In the genomic region with DNA sequence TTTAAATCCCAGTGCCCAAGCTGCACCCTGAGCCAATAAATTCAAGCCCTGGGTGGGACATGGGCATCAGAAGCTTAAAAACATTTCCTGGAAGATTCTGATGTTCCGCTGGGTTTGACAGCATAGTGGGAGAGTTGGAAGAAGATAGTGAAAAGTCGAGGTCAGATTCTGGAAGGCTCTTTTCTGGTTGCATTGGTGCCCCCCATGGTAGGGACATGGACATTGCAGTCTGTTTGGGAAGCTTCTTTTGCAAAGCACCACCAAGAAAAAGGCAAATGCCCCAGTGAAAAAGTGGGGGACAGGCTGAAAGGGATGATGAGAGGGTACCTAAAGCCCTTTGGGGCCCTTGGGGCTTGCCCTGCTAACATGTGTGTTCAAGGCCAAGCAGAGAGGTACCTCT, we compare ENCODE assay signal across 13 cellular contexts. TPM values are rescaled to one million over a fixed set of nuclear protein-coding genes. Genes with fewer than 3 reads are reported as not detected.
DNase-seq lines count a peak whose midpoint lies in the region; ATAC-seq, FAIRE-seq and TF ChIP-seq lines count a peak whose summit lies in the region.
"Had no signal": no experiment of that assay in that cellular context is flagged by ENCODE, and none has a peak within 500 bp of the region (broad histone marks: within the 10 kb centered on the region; RNA-seq: fewer than 3 reads in every experiment).

No MANE protein-coding gene starts in this region.

- H3K27ac ChIP-seq in PC-3 (ENCODE audit: low read length) (no peak overlapping the region), endothelial cell of umbilical vein (ENCODE audit: insufficient read depth, low read depth, low read length) (peak overlapping the region; percentile 85), osteoblast (ENCODE audit: low read depth, low read length) (no peak overlapping the region), esophagus muscularis mucosa (replicated peaks in 1 of 4) (no peak overlapping the region)
- H3K27ac ChIP-seq: SK-N-MC had no signal

- peak; percentile 44 for FAIRE-seq in endothelial cell of umbilical vein (lab: Jason Lieb, UNC)

- no peak for TF ChIP-seq POLR2A in endothelial cell of umbilical vein (IDR thresholded peaks at IDR 0.05; ENCODE audit: low read depth, low read length)
- no peak for TF ChIP-seq POLR2A in esophagus muscularis mucosa (IDR thresholded peaks at IDR 0.05; ENCODE audit: low read depth)

- BruUV-seq in PC-3 (replicated peaks; lab: Mats Ljungman, UMichigan), result no TSS peak
- no TSS peak for BruUV-seq in endothelial cell of umbilical vein (replicated peaks; lab: Mats Ljungman, UMichigan)

- 69% methylated on average over 2 of the region's 2 CpGs for WGBS in esophagus muscularis mucosa

- no peak overlapping the region for H3K4me2 ChIP-seq in PC-3 (ENCODE audit: low read length)
- H3K4me2 ChIP-seq in endothelial cell of umbilical vein (ENCODE audit: insufficient read depth, low read length), result peak overlapping the region; percentile 76
- H3K4me2 ChIP-seq in osteoblast (ENCODE audit: insufficient read depth, low read length), result no peak overlapping the region

- no peaks in the 10 kb centered on the region for H3F3A ChIP-seq in PC-3 (ENCODE audit: low read length, unreplicated experiment)

- no peak overlapping the region for H3K27ac Mint-ChIP-seq in activated T-helper 1 cell treated with anti-CD3 and anti-CD28 coated beads, Interleukin-12 subunit alpha, Interleukin-12 subunit beta, Interleukin-2, Interleukin-4 antibody, amounts not matched to agents 30 ng/mL and 10 ng/mL and 1 ng/mL, durations not matched to agents 14 hours and 24 hours and 36 hours
- H3K27ac Mint-ChIP-seq: activated naive CD4-positive, alpha-beta T cell treated with anti-CD3 and anti-CD28 coated beads, Interleukin-2, amount 50 U/mL, for 24 hours; stimulated activated naive CD8-positive, alpha-beta T cell treated with anti-CD3 and anti-CD28 coated beads, Interleukin-15, amount 100 ng/mL, for 72 hours had no signal

- no peak overlapping the region for H3K4me3 Mint-ChIP-seq in activated T-helper 1 cell treated with anti-CD3 and anti-CD28 coated beads, Interleukin-12 subunit alpha, Interleukin-12 subunit beta, Interleukin-2, Interleukin-4 antibody, amounts not matched to agents 30 ng/mL and 10 ng/mL and 1 ng/mL, durations not matched to agents 14 hours and 24 hours and 36 hours
- H3K4me3 Mint-ChIP-seq: activated naive CD4-positive, alpha-beta T cell treated with anti-CD3 and anti-CD28 coated beads, Interleukin-2, amount 50 U/mL, for 24 hours; stimulated activated naive CD8-positive, alpha-beta T cell treated with anti-CD3 and anti-CD28 coated beads, Interleukin-15, amount 100 ng/mL, for 72 hours had no signal

- H3K9me3 ChIP-seq in PC-3 (ENCODE audit: low read length), result no peaks in the 10 kb centered on the region
- no peaks in the 10 kb centered on the region for H3K9me3 ChIP-seq in endothelial cell of umbilical vein (replicated peaks; ENCODE audit: control insufficient read depth, insufficient read depth, low read length)
- H3K9me3 ChIP-seq in osteoblast (ENCODE audit: low read depth, low read length), result no peaks in the 10 kb centered on the region
- H3K9me3 ChIP-seq in esophagus muscularis mucosa, result no peaks in the 10 kb centered on the region

- dilution Hi-C loops in endothelial cell of umbilical vein (cut with MboI; ENCODE audit: extremely low pct_ligation_motif_present, low sequenced_read_pairs), result no loop called here

- H3K27me3 ChIP-seq in PC-3 (ENCODE audit: low read length) (no peaks in the 10 kb centered on the region), endothelial cell of umbilical vein (ENCODE audit: control insufficient read depth in 2 of 2, insufficient read depth in 2 of 2, low read length in 2 of 2) (no peaks in the 10 kb centered on the region), osteoblast (ENCODE audit: insufficient read depth, low read length) (peaks cover 17% of the 10 kb centered on the region), esophagus muscularis mucosa (no peaks in the 10 kb centered on the region)

- H2AFZ ChIP-seq in PC-3 (ENCODE audit: low read length) (no peak overlapping the region), endothelial cell of umbilical vein (ENCODE audit: low read depth, low read length) (no peak overlapping the region), osteoblast (ENCODE audit: low read length) (no peak overlapping the region)

- TF ChIP-seq CTCF in GM12864 (IDR thresholded peaks at IDR 0.05; ENCODE audit: low read depth, low read length, missing control alignments) (peak; percentile 33), PC-3 (conservative IDR thresholded peaks at IDR 0.05; ENCODE audit: low read depth, low read length) (peak; percentile 35; the same call in 1 of the 2 replicates), endothelial cell of umbilical vein (IDR thresholded peaks at IDR 0.05; ENCODE audit: extremely low read depth in 1 of 2, insufficient read depth in 1 of 2, low read depth in 1 of 2, low read length in 2 of 2) (peak; percentile 20 to 34), osteoblast (IDR thresholded peaks at IDR 0.05; ENCODE audit: extremely low read depth, low read depth, low read length) (peak; percentile 21), esophagus muscularis mucosa (IDR thresholded peaks at IDR 0.05) (no peak)

- DNase-seq in GM12864 (ENCODE audit: low read depth) (no peak), PC-3 (no peak), endothelial cell of umbilical vein (ENCODE audit: low read depth, low spot score) (peak; percentile 22), osteoblast (ENCODE audit: insufficient read length, low spot score, missing footprints) (no peak), esophagus muscularis mucosa (ENCODE audit: extremely low spot score) (no peak)
- no peak for DNase-seq in activated naive CD4-positive, alpha-beta T cell (lab: John Stamatoyannopoulos, UW)
- DNase-seq in activated T-helper 1 cell treated with anti-CD3 and anti-CD28 coated beads, Interleukin-12 subunit alpha, Interleukin-12 subunit beta, Interleukin-2, Interleukin-4 antibody, amounts not matched to agents 30 ng/mL and 10 ng/mL and 1 ng/mL, durations not matched to agents 14 hours and 24 hours and 36 hours (ENCODE audit: low spot score), result no peak
- DNase-seq: Kasumi-1; stimulated activated CD4-positive, alpha-beta T cell treated with anti-CD3 and anti-CD28 coated beads, Interleukin-1b, Interleukin-23, amount 100 ng/mL, for 48 hours; stimulated activated naive CD8-positive, alpha-beta T cell treated with anti-CD3 and anti-CD28 coated beads, Interleukin-15, amount 100 ng/mL, for 72 hours had no signal

- peaks cover 5% of the 10 kb centered on the region for H3K27me3 Mint-ChIP-seq in activated T-helper 1 cell treated with anti-CD3 and anti-CD28 coated beads, Interleukin-12 subunit alpha, Interleukin-12 subunit beta, Interleukin-2, Interleukin-4 antibody, amounts not matched to agents 30 ng/mL and 10 ng/mL and 1 ng/mL, durations not matched to agents 14 hours and 24 hours and 36 hours (ENCODE audit: insufficient read depth)
- H3K27me3 Mint-ChIP-seq: activated naive CD4-positive, alpha-beta T cell treated with anti-CD3 and anti-CD28 coated beads, Interleukin-2, amount 50 U/mL, for 24 hours; stimulated activated naive CD8-positive, alpha-beta T cell treated with anti-CD3 and anti-CD28 coated beads, Interleukin-15, amount 100 ng/mL, for 72 hours had no signal

- no peaks in the 10 kb centered on the region for H3K36me3 Mint-ChIP-seq in activated T-helper 1 cell treated with anti-CD3 and anti-CD28 coated beads, Interleukin-12 subunit alpha, Interleukin-12 subunit beta, Interleukin-2, Interleukin-4 antibody, amounts not matched to agents 30 ng/mL and 10 ng/mL and 1 ng/mL, durations not matched to agents 14 hours and 24 hours and 36 hours (ENCODE audit: low read depth)
- H3K36me3 Mint-ChIP-seq: activated naive CD4-positive, alpha-beta T cell treated with anti-CD3 and anti-CD28 coated beads, Interleukin-2, amount 50 U/mL, for 24 hours had no signal

- H3K4me1 Mint-ChIP-seq in activated T-helper 1 cell treated with anti-CD3 and anti-CD28 coated beads, Interleukin-12 subunit alpha, Interleukin-12 subunit beta, Interleukin-2, Interleukin-4 antibody, amounts not matched to agents 30 ng/mL and 10 ng/mL and 1 ng/mL, durations not matched to agents 14 hours and 24 hours and 36 hours (ENCODE audit: low read depth), result peaks cover under 1% of the 10 kb centered on the region
- H3K4me1 Mint-ChIP-seq: activated naive CD4-positive, alpha-beta T cell treated with anti-CD3 and anti-CD28 coated beads, Interleukin-2, amount 50 U/mL, for 24 hours had no signal

- H4K20me1 ChIP-seq in PC-3 (ENCODE audit: low read length), result no peaks in the 10 kb centered on the region
- H4K20me1 ChIP-seq in endothelial cell of umbilical vein (replicated peaks; ENCODE audit: control insufficient read depth, extremely low read depth, insufficient read depth, low read length), result no peaks in the 10 kb centered on the region
- no peaks in the 10 kb centered on the region for H4K20me1 ChIP-seq in osteoblast (ENCODE audit: insufficient read depth, low read length)

- TF ChIP-seq EP300 in esophagus muscularis mucosa (IDR thresholded peaks at IDR 0.05), result no peak

- H3K36me3 ChIP-seq in PC-3 (ENCODE audit: low read depth, low read length) (no peaks in the 10 kb centered on the region), endothelial cell of umbilical vein (ENCODE audit: control insufficient read depth in 2 of 2, extremely low read depth in 1 of 2, insufficient read depth in 2 of 2, low read length in 2 of 2) (peaks cover 0 to 10% of the 10 kb centered on the region in 2 experiments), osteoblast (ENCODE audit: insufficient read depth, low read length) (no peaks in the 10 kb centered on the region), esophagus muscularis mucosa (peaks cover 0 to 12% (median 3%) of the 10 kb centered on the region in 4 donors)

- POLR2A ChIA-PET in PC-3 (lab: Charles Lee; ENCODE audit: unreplicated experiment) (no interaction called here), endothelial cell of umbilical vein (lab: Charles Lee) (no interaction called here)

- ATAC-seq in PC-3 (no peak), GM18520 (IDR thresholded peaks at IDR 0.05; ENCODE audit: unreplicated experiment) (no peak)
- ATAC-seq: stimulated activated naive CD8-positive, alpha-beta T cell treated with anti-CD3 and anti-CD28 coated beads, Interleukin-15, amount 100 ng/mL, for 72 hours had no signal

- H3K9me1 ChIP-seq in endothelial cell of umbilical vein (replicated peaks; ENCODE audit: control insufficient read depth, extremely low read depth, insufficient read depth, low read length), result no peaks in the 10 kb centered on the region

- no peaks in the 10 kb centered on the region for H3K9me2 ChIP-seq in PC-3 (replicated peaks; ENCODE audit: low read length)

- no peak overlapping the region for H3K9ac ChIP-seq in PC-3 (ENCODE audit: low read length)
- H3K9ac ChIP-seq in endothelial cell of umbilical vein (replicated peaks; ENCODE audit: extremely low read depth, insufficient read depth, low read length), result peak overlapping the region; percentile 49

- H3K4me3 ChIP-seq in GM12864 (ENCODE audit: low read depth, low read length) (no peak overlapping the region), PC-3 (ENCODE audit: low read length) (no peak overlapping the region), endothelial cell of umbilical vein (replicated peaks in 1 of 3; ENCODE audit: insufficient read depth in 1 of 3, low read depth in 1 of 3, low read length in 3 of 3) (no peak overlapping the region), osteoblast (ENCODE audit: insufficient read depth, low read length) (no peak overlapping the region), esophagus muscularis mucosa (no peak overlapping the region)

- CTCF ChIA-PET in PC-3 (lab: Charles Lee) (no interaction called here), endothelial cell of umbilical vein (lab: Charles Lee) (interaction anchor here (0.9 to 2.8 kb wide), 16 partner anchors 9 to 124 kb away, joined by 3 to 17 read pairs (median 6); a partner anchor contains a TSS)

- H3K79me2 ChIP-seq in PC-3 (ENCODE audit: low read length) (no peaks in the 10 kb centered on the region), endothelial cell of umbilical vein (ENCODE audit: control insufficient read depth, insufficient read depth, low read length) (peaks cover 25% of the 10 kb centered on the region), osteoblast (ENCODE audit: insufficient read depth, low read length) (no peaks in the 10 kb centered on the region)

- intact Hi-C loops in PC-3 (cut with micrococcal nuclease) (no loop called here), endothelial cell of umbilical vein (cut with micrococcal nuclease) (no loop called here), esophagus muscularis mucosa (cut with DNase I) (no loop called here)
- intact Hi-C loops in activated T-helper 1 cell treated with anti-CD3 and anti-CD28 coated beads, Interleukin-12 subunit alpha, Interleukin-12 subunit beta, Interleukin-2, Interleukin-4 antibody, amounts not matched to agents 30 ng/mL and 10 ng/mL and 1 ng/mL, durations not matched to agents 14 hours and 24 hours and 36 hours (cut with micrococcal nuclease), result no loop called here

- H3K4me1 ChIP-seq in PC-3 (ENCODE audit: insufficient read depth, low read length), result peaks cover 20% of the 10 kb centered on the region
- H3K4me1 ChIP-seq in endothelial cell of umbilical vein (ENCODE audit: control insufficient read depth, extremely low read depth, insufficient read depth, low read length), result peaks cover 31% of the 10 kb centered on the region
- peaks cover 4% of the 10 kb centered on the region for H3K4me1 ChIP-seq in osteoblast (ENCODE audit: insufficient read depth, low read length)
- peaks cover 0 to 10% (median 0%) of the 10 kb centered on the region in 4 donors for H3K4me1 ChIP-seq in esophagus muscularis mucosa

- H3K9me3 Mint-ChIP-seq in activated T-helper 1 cell treated with anti-CD3 and anti-CD28 coated beads, Interleukin-12 subunit alpha, Interleukin-12 subunit beta, Interleukin-2, Interleukin-4 antibody, amounts not matched to agents 30 ng/mL and 10 ng/mL and 1 ng/mL, durations not matched to agents 14 hours and 24 hours and 36 hours, result no peaks in the 10 kb centered on the region
- H3K9me3 Mint-ChIP-seq: activated naive CD4-positive, alpha-beta T cell treated with anti-CD3 and anti-CD28 coated beads, Interleukin-2, amount 50 U/mL, for 24 hours; stimulated activated naive CD8-positive, alpha-beta T cell treated with anti-CD3 and anti-CD28 coated beads, Interleukin-15, amount 100 ng/mL, for 72 hours had no signal

RNA-seq across cellular contexts. Expression of a gene that starts 21.0 kb away (rescaled TPM):
- total RNA-seq in PC-3 (2014; rRNA removed) (2.5 and 3.9 TPM in 2 replicates), endothelial cell of umbilical vein (37.3 TPM in 2 replicates), osteoblast (0.59 and 0.72 TPM in 2 replicates), esophagus muscularis mucosa (10 to 100 TPM; 19.9 to 31.0 (median 22.3) TPM)
- polyA plus RNA-seq in endothelial cell of umbilical vein, result 38.6 and 39.6 TPM in 2 replicates
- 25.8 and 31.1 TPM in 2 replicates for polyA plus RNA-seq in endothelial cell of umbilical vein (2011; cell fraction: cytosol; rRNA removed)
- 113 and 116 TPM in 2 replicates for polyA plus RNA-seq in endothelial cell of umbilical vein (2011; cell fraction: nucleus; rRNA removed)
- polyA plus RNA-seq in endothelial cell of umbilical vein (2012), result 18.1 and 27.2 TPM in 2 replicates
- polyA minus RNA-seq in endothelial cell of umbilical vein, result 53.1 and 66.4 TPM in 2 replicates
- not detected for polyA minus RNA-seq in endothelial cell of umbilical vein (2011; cell fraction: cytosol; rRNA and poly(A)+ RNA removed)
- 53.2 and 69.2 TPM in 2 replicates for polyA minus RNA-seq in endothelial cell of umbilical vein (2011; cell fraction: nucleus; rRNA and poly(A)+ RNA removed)
- 1.3 and 1.9 TPM in 2 replicates for total RNA-seq in activated T-helper 1 cell treated with anti-CD3 and anti-CD28 coated beads, Interleukin-12 subunit alpha, Interleukin-12 subunit beta, Interleukin-2, Interleukin-4 antibody, amounts not matched to agents 30 ng/mL and 10 ng/mL and 1 ng/mL, durations not matched to agents 14 hours and 24 hours and 36 hours

RNA-seq across cellular contexts. Expression of a gene that starts 35.4 kb away (rescaled TPM):
- total RNA-seq in PC-3 (2014; rRNA removed) (94.4 and 97.9 TPM in 2 replicates), endothelial cell of umbilical vein (58.3 and 61.5 TPM in 2 replicates), osteoblast (48.1 and 50.1 TPM in 2 replicates), esophagus muscularis mucosa (10 to 100 TPM; 27.7 to 45.7 (median 39.7) TPM)
- polyA plus RNA-seq in endothelial cell of umbilical vein, result 18.9 and 21.9 TPM in 2 replicates
- polyA plus RNA-seq in endothelial cell of umbilical vein (2011; cell fraction: cytosol; rRNA removed), result 17.6 and 18.7 TPM in 2 replicates
- polyA plus RNA-seq in endothelial cell of umbilical vein (2011; cell fraction: nucleus; rRNA removed), result 35.9 and 50.6 TPM in 2 replicates
- 20.1 and 27.6 TPM in 2 replicates for polyA plus RNA-seq in endothelial cell of umbilical vein (2012)
- 77.9 and 87.2 TPM in 2 replicates for polyA minus RNA-seq in endothelial cell of umbilical vein
- 39.4 TPM for polyA minus RNA-seq in endothelial cell of umbilical vein (2011; cell fraction: cytosol; rRNA and poly(A)+ RNA removed)
- 107 and 121 TPM in 2 replicates for polyA minus RNA-seq in endothelial cell of umbilical vein (2011; cell fraction: nucleus; rRNA and poly(A)+ RNA removed)
- 120 and 126 TPM in 2 replicates for total RNA-seq in activated T-helper 1 cell treated with anti-CD3 and anti-CD28 coated beads, Interleukin-12 subunit alpha, Interleukin-12 subunit beta, Interleukin-2, Interleukin-4 antibody, amounts not matched to agents 30 ng/mL and 10 ng/mL and 1 ng/mL, durations not matched to agents 14 hours and 24 hours and 36 hours

Comparison
In these comparisons a context has a peak if more than half of its experiments do, and no peak if none do; other contexts are left out.
1. CTCF ChIP-seq: peak in GM12864 (single experiment), PC-3 (single experiment), endothelial cell of umbilical vein (2 of 2) and osteoblast (single experiment); none in esophagus muscularis mucosa (0 of 3).